10 cellular contexts compared by ENCODE assay signal in the genomic region with DNA sequence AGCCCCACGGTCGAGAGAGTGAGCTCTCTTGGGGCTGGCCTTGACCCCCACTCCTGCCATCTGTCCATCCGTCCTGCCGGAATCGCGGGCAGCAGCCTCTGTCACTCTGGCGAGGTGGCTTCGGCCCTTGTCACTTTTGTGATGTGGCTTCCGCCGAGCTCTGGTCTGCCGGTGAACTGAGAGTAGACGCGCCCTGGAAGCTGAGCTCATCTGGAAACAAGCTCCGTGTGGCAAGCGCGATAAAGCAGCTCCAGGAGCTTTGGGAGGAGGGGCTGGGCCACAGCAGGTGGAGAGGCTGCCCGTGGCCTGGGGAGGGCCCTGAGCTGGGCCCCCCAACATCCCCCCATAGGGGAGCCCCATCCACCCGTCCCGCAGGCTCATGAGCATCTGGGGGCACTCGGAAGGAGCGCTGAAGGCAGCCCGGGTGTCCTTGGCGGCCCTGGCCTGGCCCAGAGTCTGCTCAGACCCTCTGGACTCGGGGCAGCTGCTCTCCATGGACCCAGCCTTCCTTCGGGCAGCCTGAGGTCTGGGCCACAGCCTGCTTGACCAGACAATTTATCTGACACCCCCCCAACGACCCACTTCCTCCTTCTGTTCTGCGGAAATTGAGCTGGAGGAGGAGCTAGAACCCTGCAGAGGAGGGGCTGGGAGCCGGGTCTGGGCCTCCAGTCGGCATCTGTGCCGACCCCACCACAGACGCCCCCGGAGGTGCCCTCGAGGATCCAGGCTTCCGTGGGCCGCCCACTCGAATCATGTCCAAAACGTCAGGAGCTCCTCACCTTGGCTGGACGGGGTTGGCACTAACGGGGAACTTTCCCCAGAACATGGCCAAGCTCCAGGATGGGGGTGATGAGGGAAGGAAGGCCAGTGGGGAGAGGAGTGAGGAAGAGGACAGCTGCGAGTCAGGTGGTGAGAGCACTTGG. TPM values are rescaled to one million over a fixed set of nuclear protein-coding genes. Genes with fewer than 3 reads are reported as not detected.
DNase-seq lines count a peak whose midpoint lies in the region; ATAC-seq and TF ChIP-seq lines count a peak whose summit lies in the region.
"Had no signal": no experiment of that assay in that cellular context is flagged by ENCODE, and none has a peak within 500 bp of the region (broad histone marks: within the 10 kb centered on the region; RNA-seq: fewer than 3 reads in every experiment).

No MANE protein-coding gene starts in this region.

- H3K27me3 ChIP-seq in esophagus muscularis mucosa: no peaks in the 10 kb centered on the region
- H3K27me3 ChIP-seq: breast epithelium had no signal

- DNase-seq in CD1c-positive myeloid dendritic cell (ENCODE audit: extremely low spot score) (peak; percentile 61), OCI-M2 (lab: John Stamatoyannopoulos, UW; ENCODE audit: unreplicated experiment) (peak; percentile 79), NCI-H226 (no peak), esophagus muscularis mucosa (ENCODE audit: extremely low spot score) (no peak), NCI-H1105 (lab: John Stamatoyannopoulos, UW) (no peak)
- DNase-seq in activated naive CD8-positive, alpha-beta T cell treated with anti-CD3 and anti-CD28 coated beads, Interleukin-2, amount 10 ng/mL, durations not matched to agents 7 days and 5 days: peak; percentile 71
- no peak for DNase-seq in natural killer cell treated with Interleukin-12 subunit alpha and Interleukin-12 subunit beta and Interleukin-15 and Interleukin-18, amount 100 ng/mL, for 72 hours (ENCODE audit: low spot score)
- DNase-seq: NCI-H1694 treated with DMSO at 0.1 percent for 48 hours had no signal

- ATAC-seq in activated naive CD8-positive, alpha-beta T cell treated with anti-CD3 and anti-CD28 coated beads, Interleukin-2, amount 10 ng/mL, durations not matched to agents 7 days and 5 days (ENCODE audit: low read depth): peak; percentile 68
- ATAC-seq in natural killer cell treated with Interleukin-12 subunit alpha and Interleukin-12 subunit beta and Interleukin-15 and Interleukin-18, amount 100 ng/mL, for 72 hours: peak; percentile 66 to 70
- ATAC-seq in HG02571 (IDR thresholded peaks at IDR 0.05; ENCODE audit: unreplicated experiment): no peak

- peaks cover 3 to 5% (median 4%) of the 10 kb centered on the region in 4 donors for H3K4me1 ChIP-seq in esophagus muscularis mucosa
- H3K4me1 ChIP-seq: breast epithelium had no signal

- H3K4me3 ChIP-seq in esophagus muscularis mucosa: no peak overlapping the region

- no peaks in the 10 kb centered on the region for H3K9me3 Mint-ChIP-seq in activated naive CD8-positive, alpha-beta T cell treated with anti-CD3 and anti-CD28 coated beads, Interleukin-2, amount 10 ng/mL, durations not matched to agents 7 days and 5 days
- H3K9me3 Mint-ChIP-seq in natural killer cell treated with Interleukin-12 subunit alpha and Interleukin-12 subunit beta and Interleukin-15 and Interleukin-18, amount 100 ng/mL, for 72 hours: no peaks in the 10 kb centered on the region

- H3K27me3 Mint-ChIP-seq in activated naive CD8-positive, alpha-beta T cell treated with anti-CD3 and anti-CD28 coated beads, Interleukin-2, amount 10 ng/mL, durations not matched to agents 7 days and 5 days: no peaks in the 10 kb centered on the region
- H3K27me3 Mint-ChIP-seq in natural killer cell treated with Interleukin-12 subunit alpha and Interleukin-12 subunit beta and Interleukin-15 and Interleukin-18, amount 100 ng/mL, for 72 hours: no peaks in the 10 kb centered on the region

- no peak for TF ChIP-seq EP300 in esophagus muscularis mucosa (IDR thresholded peaks at IDR 0.05)

- POLR2A ChIA-PET in activated naive CD8-positive, alpha-beta T cell treated with anti-CD3 and anti-CD28 coated beads, Interleukin-2, amount 10 ng/mL, durations not matched to agents 7 days and 5 days (lab: Charles Lee): interaction anchor here (0.6 to 1.8 kb wide), 9 partner anchors 9 to 555 kb away, joined by 3 to 14 read pairs (median 3); no protein-coding TSS in a partner anchor

- peaks cover 8% of the 10 kb centered on the region for H3K36me3 Mint-ChIP-seq in activated naive CD8-positive, alpha-beta T cell treated with anti-CD3 and anti-CD28 coated beads, Interleukin-2, amount 10 ng/mL, durations not matched to agents 7 days and 5 days
- no peaks in the 10 kb centered on the region for H3K36me3 Mint-ChIP-seq in natural killer cell treated with Interleukin-12 subunit alpha and Interleukin-12 subunit beta and Interleukin-15 and Interleukin-18, amount 100 ng/mL, for 72 hours

- intact Hi-C loops in esophagus muscularis mucosa (cut with DNase I): no loop called here

- H3K27ac Mint-ChIP-seq in activated naive CD8-positive, alpha-beta T cell treated with anti-CD3 and anti-CD28 coated beads, Interleukin-2, amount 10 ng/mL, durations not matched to agents 7 days and 5 days: peak overlapping the region; percentile 94
- H3K27ac Mint-ChIP-seq in natural killer cell treated with Interleukin-12 subunit alpha and Interleukin-12 subunit beta and Interleukin-15 and Interleukin-18, amount 100 ng/mL, for 72 hours: peak overlapping the region; percentile 78 to 79

- peak overlapping the region in 1 of 4 donors; percentile 1 for H3K27ac ChIP-seq in esophagus muscularis mucosa (replicated peaks in 1 of 4)
- H3K27ac ChIP-seq: breast epithelium had no signal

- WGBS in esophagus muscularis mucosa: 75% methylated on average over 19 of the region's 40 CpGs

- H3K4me3 Mint-ChIP-seq in activated naive CD8-positive, alpha-beta T cell treated with anti-CD3 and anti-CD28 coated beads, Interleukin-2, amount 10 ng/mL, durations not matched to agents 7 days and 5 days: peak overlapping the region; percentile 78
- H3K4me3 Mint-ChIP-seq in natural killer cell treated with Interleukin-12 subunit alpha and Interleukin-12 subunit beta and Interleukin-15 and Interleukin-18, amount 100 ng/mL, for 72 hours: peak overlapping the region; percentile 71

- peaks cover 0 to 85% (median 56%) of the 10 kb centered on the region in 4 donors for H3K36me3 ChIP-seq in esophagus muscularis mucosa
- H3K36me3 ChIP-seq: breast epithelium had no signal

- H3K4me1 Mint-ChIP-seq in activated naive CD8-positive, alpha-beta T cell treated with anti-CD3 and anti-CD28 coated beads, Interleukin-2, amount 10 ng/mL, durations not matched to agents 7 days and 5 days: peaks cover 32% of the 10 kb centered on the region
- peaks cover 25 to 26% of the 10 kb centered on the region in 2 donors for H3K4me1 Mint-ChIP-seq in natural killer cell treated with Interleukin-12 subunit alpha and Interleukin-12 subunit beta and Interleukin-15 and Interleukin-18, amount 100 ng/mL, for 72 hours (ENCODE audit: low read depth in 2 of 2)

- no peak for TF ChIP-seq POLR2A in esophagus muscularis mucosa (IDR thresholded peaks at IDR 0.05; ENCODE audit: low read depth)

- no peaks in the 10 kb centered on the region for H3K9me3 ChIP-seq in esophagus muscularis mucosa
- H3K9me3 ChIP-seq: breast epithelium had no signal

- TF ChIP-seq CTCF in esophagus muscularis mucosa (IDR thresholded peaks at IDR 0.05): no peak

RNA-seq across cellular contexts. Expression of a gene that starts 59.1 kb away (rescaled TPM):
- 10 to 100 TPM; 34.3 to 38.4 TPM for total RNA-seq in activated naive CD8-positive, alpha-beta T cell treated with anti-CD3 and anti-CD28 coated beads, Interleukin-2, amount 10 ng/mL, durations not matched to agents 7 days and 5 days
- 100 to 1,000 TPM in 1 of 2 donors, 10 to 100 TPM in 1; 23.3 to 110 TPM for total RNA-seq in natural killer cell treated with Interleukin-12 subunit alpha and Interleukin-12 subunit beta and Interleukin-15 and Interleukin-18, amount 100 ng/mL, for 72 hours
- total RNA-seq in esophagus muscularis mucosa: 10 to 100 TPM in 1 of 4 donors, 1 to 10 TPM in 3; 2.8 to 10.0 (median 6.6) TPM

Comparison
In these comparisons a context has a peak if more than half of its experiments do, and no peak if none do; other contexts are left out.
1. DNase-seq: peak in CD1c-positive myeloid dendritic cell (single experiment), OCI-M2 (single experiment) and activated naive CD8-positive, alpha-beta T cell treated with anti-CD3 and anti-CD28 coated beads, Interleukin-2, amount 10 ng/mL, durations not matched to agents 7 days and 5 days (single experiment); none in natural killer cell treated with Interleukin-12 subunit alpha and Interleukin-12 subunit beta and Interleukin-15 and Interleukin-18, amount 100 ng/mL, for 72 hours (single experiment), NCI-H226 (single experiment), esophagus muscularis mucosa (single experiment) and NCI-H1105 (single experiment).